Comparison of ENCODE assay signal across 1 cellular context in genomic region chr19:38674388-38675133, GRCh38.
TF ChIP-seq lines count a peak whose summit lies in the region.

No MANE protein-coding gene starts in this region.

TF ChIP-seq in IMR-90, 13 proteins besides CTCF, POLR2A, EP300 and RAD21 (continued from another document):
- no peak for TF ChIP-seq SMC3 (IDR thresholded peaks at IDR 0.05; ENCODE audit: low read depth, low read length)
